In the genomic region with DNA sequence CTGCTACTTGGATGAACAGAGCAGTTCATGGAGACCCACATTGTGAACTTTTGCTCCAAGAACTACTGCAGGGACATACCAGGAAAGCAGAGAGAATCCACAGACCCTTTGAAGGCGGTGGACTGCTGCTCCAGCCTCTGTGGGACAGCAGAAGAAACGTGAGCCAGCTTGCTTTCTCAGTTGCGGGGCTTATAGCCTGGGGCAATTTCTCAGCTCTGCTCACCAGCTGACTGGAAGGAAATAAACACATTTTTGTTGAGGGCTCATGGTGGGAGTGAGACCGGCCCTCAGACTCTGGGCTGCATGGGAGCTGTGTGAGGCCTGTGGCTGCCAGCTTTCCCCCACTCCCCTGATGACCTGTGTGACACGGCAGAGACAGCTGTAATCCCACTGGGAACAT, we compare ENCODE assay signal across 31 cellular contexts. TPM values are rescaled to one million over a fixed set of nuclear protein-coding genes. Genes with fewer than 3 reads are reported as not detected.
"Had no signal": no experiment of that assay in that cellular context is flagged by ENCODE, and none has a peak within 500 bp of the region (broad histone marks: within the 10 kb centered on the region; RNA-seq: fewer than 3 reads in every experiment).

No MANE protein-coding gene starts in this region.

- H3K4me2 ChIP-seq: KMS-11, PC-9 had no signal

- H3K27me3 ChIP-seq: Peyer's patch, SJCRH30 had no signal

- DNase-seq: Kasumi-1, MV-4-11, NCI-H1048, NCI-H1105 treated with DMSO at 0.1 percent for 48 hours, NCI-H1417 treated with DMSO at 0.1 percent for 48 hours, NCI-H146, NCI-H1694 treated with DMSO at 0.1 percent for 48 hours, NCI-H1930, NCI-H2081, NCI-H2107, NCI-H226, NCI-H446, NCI-H510A, NCI-H524 treated with DMSO at 0.1 percent for 48 hours, NCI-H69, NCI-H774, OCI-M1, PC-9, Peyer's patch, SHP77 treated with DMSO at 0.1 percent for 48 hours, T-helper 1 cell had no signal

- H3K9ac ChIP-seq: KMS-11 had no signal

- H2AFZ ChIP-seq: PC-9 had no signal

- H3K9me3 ChIP-seq: Peyer's patch, SJCRH30 had no signal

- H3K4me1 ChIP-seq: Peyer's patch, SJCRH30 had no signal

- H3K4me3 ChIP-seq: K562, PC-9, Peyer's patch, SJCRH30 had no signal

- H3K27ac ChIP-seq: KMS-11, PC-9, Peyer's patch, SJCRH30 had no signal

- ATAC-seq: HepG2, K562, Right ventricle myocardium inferior, SK-N-SH treated with all-trans-retinoic acid at 6 μM for 48 hours had no signal

- H3K36me3 ChIP-seq: Peyer's patch, SJCRH30 had no signal

RNA-seq across cellular contexts. Expression of a gene that starts 2.6 kb away (rescaled TPM):
- total RNA-seq: HT1080, K562, M059J, PC-9, Peyer's patch, RPMI7951, SJCRH30 had no signal
- polyA plus RNA-seq: HepG2, IgD-negative memory B cell, K562 had no signal

RNA-seq across cellular contexts. Expression of a gene that starts 27.8 kb away (rescaled TPM):
- total RNA-seq: HT1080, M059J, PC-9, RPMI7951, SJCRH30 had no signal
- polyA plus RNA-seq: IgD-negative memory B cell, K562 had no signal

RNA-seq across cellular contexts. Expression of a gene that starts 59.2 kb away (rescaled TPM):
- total RNA-seq: HepG2, HT1080, SJCRH30 had no signal
- polyA plus RNA-seq: HepG2, IgD-negative memory B cell, K562 had no signal
